In the genomic region with DNA sequence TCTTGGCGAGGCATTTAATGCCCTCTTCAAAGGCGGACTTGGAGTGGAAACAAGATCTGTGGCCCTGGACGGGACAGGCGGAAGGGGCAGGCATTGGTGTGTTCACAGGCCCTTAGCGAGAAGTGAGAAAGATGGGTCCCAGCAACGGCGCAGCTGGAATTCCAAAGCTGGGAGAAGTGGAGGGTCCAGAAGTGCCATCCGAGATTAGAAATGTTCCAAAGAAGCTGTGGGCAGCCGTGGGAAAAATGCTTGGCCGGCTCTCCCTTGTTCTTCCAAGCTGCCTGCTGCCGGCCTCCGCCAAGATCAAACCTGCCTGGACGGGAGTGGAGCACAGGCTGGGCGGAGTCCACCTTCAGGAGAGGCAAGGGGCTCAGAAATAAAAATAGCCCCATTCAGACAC, we compare ENCODE assay signal across 24 cellular contexts.
"Had no signal": no experiment of that assay in that cellular context is flagged by ENCODE, and none has a peak within 500 bp of the region (broad histone marks: within the 10 kb centered on the region; RNA-seq: fewer than 3 reads in every experiment).

No MANE protein-coding gene starts in this region.

- H3K36me3 ChIP-seq: cardiac muscle cell, heart right ventricle, pancreas, suprapubic skin, transverse colon, uterus had no signal

- H3K4me1 Mint-ChIP-seq: stimulated activated naive CD8-positive, alpha-beta T cell treated with anti-CD3 and anti-CD28 coated beads, Interleukin-15, amount 100 ng/mL, for 72 hours; T-helper 17 cell had no signal

- H3K27ac ChIP-seq: body of pancreas, cardiac muscle cell, heart right ventricle, pancreas, suprapubic skin, transverse colon, uterus had no signal

- ATAC-seq: activated T-cell treated with anti-CD3 and anti-CD28 coated beads, Interleukin-2, amount 50 U/mL, for 4 hours; body of pancreas; left colon; naive thymus-derived CD8-positive, alpha-beta T cell; pancreas; stimulated activated naive CD8-positive, alpha-beta T cell treated with anti-CD3 and anti-CD28 coated beads, Interleukin-15, amount 100 ng/mL, for 72 hours; T-helper 17 cell had no signal

- H3K27me3 ChIP-seq: body of pancreas, cardiac muscle cell, pancreas, uterus had no signal

- H3K4me3 ChIP-seq: body of pancreas, cardiac muscle cell, heart right ventricle, lung, pancreas, suprapubic skin, transverse colon, uterus had no signal

- H3K4me3 Mint-ChIP-seq: activated naive CD4-positive, alpha-beta T cell treated with anti-CD3 and anti-CD28 coated beads for 36 hours; activated T-cell treated with anti-CD3 and anti-CD28 coated beads, Interleukin-2, amount 50 U/mL, for 4 hours; naive thymus-derived CD8-positive, alpha-beta T cell; stimulated activated naive CD8-positive, alpha-beta T cell treated with anti-CD3 and anti-CD28 coated beads, Interleukin-15, amount 100 ng/mL, for 72 hours; T-helper 17 cell had no signal

- DNase-seq: activated CD4-positive, alpha-beta T cell treated with anti-CD3 and anti-CD28 coated beads for 4 hours; activated CD4-positive, alpha-beta T cell treated with anti-CD3 and anti-CD28 coated beads, Interleukin-2, amount 50 U/mL, for 48 hours; activated CD4-positive, CD25-positive, alpha-beta regulatory T cell; activated CD8-positive, alpha-beta memory T cell treated with anti-CD3 and anti-CD28 coated beads, Interleukin-2, amount 50 U/mL, for 48 hours; activated naive CD4-positive, alpha-beta T cell treated with anti-CD3 and anti-CD28 coated beads for 36 hours; activated T-cell treated with anti-CD3 and anti-CD28 coated beads, Interleukin-2, amount 50 U/mL, for 4 hours; amygdala; body of pancreas; heart right ventricle; islet precursor cell; left colon; stimulated activated CD4-positive, alpha-beta T cell treated with anti-CD3 and anti-CD28 coated beads, Interleukin-12 subunit alpha, Interleukin-12 subunit beta, amount 100 ng/mL, for 4 hours; stimulated activated CD4-positive, alpha-beta T cell treated with anti-CD3 and anti-CD28 coated beads, Interleukin-4, amount 100 ng/mL, for 4 hours; stimulated activated naive CD8-positive, alpha-beta T cell treated with anti-CD3 and anti-CD28 coated beads, Interleukin-15, amount 100 ng/mL, for 72 hours; SW 1271; T-helper 17 cell; transverse colon; uterus had no signal

- H3K9me3 ChIP-seq: body of pancreas, pancreas, uterus had no signal

- H3K4me1 ChIP-seq: body of pancreas, pancreas, suprapubic skin, transverse colon, uterus had no signal

- H3K27ac Mint-ChIP-seq: activated naive CD4-positive, alpha-beta T cell treated with anti-CD3 and anti-CD28 coated beads for 36 hours; activated T-helper 2 cell treated with anti-CD3 and anti-CD28 coated beads, Interferon-gamma antibody, Interleukin-2, Interleukin-4, amounts not matched to agents 10 μg/mL and 5 μg/mL and 100 μg/mL, durations not matched to agents 14 hours and 24 hours and 36 hours; naive thymus-derived CD8-positive, alpha-beta T cell; stimulated activated naive CD8-positive, alpha-beta T cell treated with anti-CD3 and anti-CD28 coated beads, Interleukin-15, amount 100 ng/mL, for 72 hours; T-helper 17 cell had no signal
